In genomic region chr4:169417629-169418282, GRCh38 we compare ENCODE assay signal across 1 cellular context.
TF ChIP-seq lines count a peak whose summit lies in the region.

No MANE protein-coding gene starts in this region.

TF ChIP-seq in GM23338, 12 proteins besides CTCF, POLR2A, EP300 and RAD21 (continued from another document):
- no peak for TF ChIP-seq ZNF462 (CRISPR knock-in tag; IDR thresholded peaks at IDR 0.05)
- TF ChIP-seq ETS1 (IDR thresholded peaks at IDR 0.05) = no peak
- TF ChIP-seq NANOG (IDR thresholded peaks at IDR 0.05; ENCODE audit: borderline replicate concordance) = no peak
